Comparison of ENCODE assay signal across 9 cellular contexts in the genomic region with DNA sequence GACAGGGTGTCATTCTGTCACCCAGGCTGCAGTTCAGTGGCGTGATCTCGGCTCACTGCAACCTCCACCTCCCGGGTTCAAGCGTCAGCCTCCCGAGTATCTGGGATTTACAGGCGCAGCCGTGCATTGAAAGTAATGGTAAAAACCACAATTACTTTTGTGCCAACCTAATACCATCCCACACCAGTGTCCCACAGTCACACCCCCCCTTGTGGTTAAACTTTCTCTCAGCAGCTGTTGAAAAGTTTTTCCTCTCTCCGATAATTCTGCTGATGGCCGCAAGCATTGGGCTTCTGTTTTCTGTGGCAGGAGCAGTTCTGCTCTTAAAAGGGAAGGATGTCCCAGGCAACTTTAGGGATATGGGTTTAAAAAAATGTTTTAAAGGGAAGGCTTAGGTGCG. TPM values are rescaled to one million over a fixed set of nuclear protein-coding genes. Genes with fewer than 3 reads are reported as not detected.
DNase-seq lines count a peak whose midpoint lies in the region; ATAC-seq, FAIRE-seq and TF ChIP-seq lines count a peak whose summit lies in the region.
"Had no signal": no experiment of that assay in that cellular context is flagged by ENCODE, and none has a peak within 500 bp of the region (broad histone marks: within the 10 kb centered on the region; RNA-seq: fewer than 3 reads in every experiment).

No MANE protein-coding gene starts in this region.

- H3K4me2 ChIP-seq in PC-3 (ENCODE audit: low read length) = 0 out of 2 replicates have a peak overlapping the region, but pooled peaks have one; percentile 19

- FAIRE-seq in pancreas (lab: Jason Lieb, UNC) = no peak
- FAIRE-seq: GM18507 had no signal

- POLR2A ChIA-PET in PC-3 (lab: Charles Lee; ENCODE audit: unreplicated experiment) = no interaction called here
- POLR2A ChIA-PET in activated CD4-positive, alpha-beta memory T cell treated with anti-CD3 and anti-CD28 coated beads, Interleukin-2, amount 10 ng/mL, durations not matched to agents 7 days and 5 days (lab: Charles Lee) = interaction anchor here (0.6 to 0.8 kb wide), 2 partner anchors 22 to 28 kb away, joined by 3 read pairs; no protein-coding TSS in a partner anchor
- POLR2A ChIA-PET in CD8-positive, alpha-beta memory T cell (lab: Charles Lee) = no interaction called here

- no peaks in the 10 kb centered on the region for H3K79me2 ChIP-seq in PC-3 (ENCODE audit: low read length)

- no peak overlapping the region for H2AFZ ChIP-seq in PC-3 (ENCODE audit: low read length)

- no peak overlapping the region for H3K4me3 Mint-ChIP-seq in activated CD4-positive, alpha-beta memory T cell treated with anti-CD3 and anti-CD28 coated beads, Interleukin-2, amount 10 ng/mL, durations not matched to agents 7 days and 5 days
- no peak overlapping the region for H3K4me3 Mint-ChIP-seq in CD8-positive, alpha-beta memory T cell

- DNase-seq in cardiac muscle cell (ENCODE audit: low read depth in 1 of 2, low spot score in 1 of 2) = peak; percentile 60 to 73
- no peak for DNase-seq in right atrium auricular region (ENCODE audit: low spot score)
- peak; percentile 67 for DNase-seq in PC-3
- peak; percentile 34 for DNase-seq in epidermal melanocyte (ENCODE audit: insufficient read length, low spot score)
- DNase-seq in pancreas = peak in 3 of 6 donors; percentile 21 to 40 (median 27)
- no peak for DNase-seq in NCI-H2029 treated with DMSO at 0.1 percent for 48 hours (lab: John Stamatoyannopoulos, UW)
- no peak for DNase-seq in activated CD4-positive, alpha-beta memory T cell treated with anti-CD3 and anti-CD28 coated beads, Interleukin-2, amount 10 ng/mL, durations not matched to agents 7 days and 5 days
- no peak for DNase-seq in CD8-positive, alpha-beta memory T cell

- ATAC-seq in PC-3 = peak; percentile 36
- ATAC-seq in pancreas = peak in 3 of 4 donors; percentile 53 to 58 (median 55)

- CTCF ChIA-PET in PC-3 (lab: Charles Lee) = interaction anchor here (0.7 to 0.8 kb wide), 2 partner anchors 13 to 28 kb away, joined by 4 to 13 read pairs; no protein-coding TSS in a partner anchor
- CTCF ChIA-PET in activated CD4-positive, alpha-beta memory T cell treated with anti-CD3 and anti-CD28 coated beads, Interleukin-2, amount 10 ng/mL, durations not matched to agents 7 days and 5 days (lab: Charles Lee) = interaction anchor here (1.0 to 10.6 kb wide), 5 partner anchors 10 to 198 kb away, joined by 3 to 170 read pairs (median 3); partner anchors contain the start of gene LIMK1
- CTCF ChIA-PET in CD8-positive, alpha-beta memory T cell (lab: Charles Lee) = interaction anchor here (0.8 to 3.2 kb wide), 3 partner anchors 10 to 198 kb away, joined by 3 to 18 read pairs (median 5); no protein-coding TSS in a partner anchor

- no peaks in the 10 kb centered on the region for H3K4me1 ChIP-seq in cardiac muscle cell (ENCODE audit: low read depth)
- peaks cover 0 to 8% of the 10 kb centered on the region in 2 donors for H3K4me1 ChIP-seq in right atrium auricular region
- H3K4me1 ChIP-seq in PC-3 (ENCODE audit: insufficient read depth, low read length) = peaks cover 4% of the 10 kb centered on the region
- no peaks in the 10 kb centered on the region for H3K4me1 ChIP-seq in pancreas
- H3K4me1 ChIP-seq in CD8-positive, alpha-beta memory T cell (ENCODE audit: insufficient read depth, low read length) = peaks cover 7% of the 10 kb centered on the region

- H3K4me3 ChIP-seq in cardiac muscle cell (no peak overlapping the region), right atrium auricular region (no peak overlapping the region), PC-3 (ENCODE audit: low read length) (no peak overlapping the region), pancreas (no peak overlapping the region)
- no peak overlapping the region for H3K4me3 ChIP-seq in CD8-positive, alpha-beta memory T cell (ENCODE audit: low read length)

- H3K9me2 ChIP-seq in PC-3 (replicated peaks; ENCODE audit: low read length) = no peaks in the 10 kb centered on the region

- H3K9ac ChIP-seq in PC-3 (ENCODE audit: low read length) = no peak overlapping the region

- H3F3A ChIP-seq in PC-3 (ENCODE audit: low read length, unreplicated experiment) = no peaks in the 10 kb centered on the region

- TF ChIP-seq CTCF in cardiac muscle cell (IDR thresholded peaks at IDR 0.05; ENCODE audit: low read depth, low read length) (peak; percentile 61), right atrium auricular region (IDR thresholded peaks at IDR 0.05) (peak in 1 of 2 donors; percentile 48), PC-3 (conservative IDR thresholded peaks at IDR 0.05; ENCODE audit: low read depth, low read length) (peak; percentile 73), pancreas (IDR thresholded peaks at IDR 0.05) (peak in 2 of 4 donors; percentile 13 to 38)

- H3K36me3 ChIP-seq in cardiac muscle cell (no peaks in the 10 kb centered on the region), right atrium auricular region (no peaks in the 10 kb centered on the region), PC-3 (ENCODE audit: low read depth, low read length) (no peaks in the 10 kb centered on the region), pancreas (no peaks in the 10 kb centered on the region)
- H3K36me3 ChIP-seq in CD8-positive, alpha-beta memory T cell (ENCODE audit: insufficient read depth, low read length) = no peaks in the 10 kb centered on the region

- no peaks in the 10 kb centered on the region for H3K9me3 ChIP-seq in cardiac muscle cell (ENCODE audit: low read depth)
- H3K9me3 ChIP-seq in right atrium auricular region = no peaks in the 10 kb centered on the region
- no peaks in the 10 kb centered on the region for H3K9me3 ChIP-seq in PC-3 (ENCODE audit: low read length)
- H3K9me3 ChIP-seq in pancreas = no peaks in the 10 kb centered on the region
- no peaks in the 10 kb centered on the region for H3K9me3 ChIP-seq in CD8-positive, alpha-beta memory T cell (ENCODE audit: low read length)

- H3K27ac Mint-ChIP-seq in activated CD4-positive, alpha-beta memory T cell treated with anti-CD3 and anti-CD28 coated beads, Interleukin-2, amount 10 ng/mL, durations not matched to agents 7 days and 5 days = no peak overlapping the region
- no peak overlapping the region for H3K27ac Mint-ChIP-seq in CD8-positive, alpha-beta memory T cell

- peaks cover 2% of the 10 kb centered on the region for H3K36me3 Mint-ChIP-seq in activated CD4-positive, alpha-beta memory T cell treated with anti-CD3 and anti-CD28 coated beads, Interleukin-2, amount 10 ng/mL, durations not matched to agents 7 days and 5 days (ENCODE audit: low read depth)
- H3K36me3 Mint-ChIP-seq in CD8-positive, alpha-beta memory T cell = peaks cover 0 to 5% (median 0%) of the 10 kb centered on the region in 3 donors

- intact Hi-C loops in PC-3 (cut with micrococcal nuclease) = loop anchor here (1.0 to 10.0 kb wide), 4 partner anchors 112 to 336 kb away; no protein-coding TSS in a partner anchor
- intact Hi-C loops in pancreas (cut with DNase I) = loop anchor here in 1 of 3 donors (10.0 kb wide), 1 partner anchor 338 kb away; the partner anchor contains the start of gene TMEM270

- 24 to 31% methylated on average over 10 of the region's 10 CpGs for WGBS in pancreas, 2 donors

- H3K9me3 Mint-ChIP-seq in activated CD4-positive, alpha-beta memory T cell treated with anti-CD3 and anti-CD28 coated beads, Interleukin-2, amount 10 ng/mL, durations not matched to agents 7 days and 5 days = no peaks in the 10 kb centered on the region
- peaks cover 0 to 2% (median 0%) of the 10 kb centered on the region in 5 donors for H3K9me3 Mint-ChIP-seq in CD8-positive, alpha-beta memory T cell

- no TSS peak for BruUV-seq in PC-3 (replicated peaks; lab: Mats Ljungman, UMichigan)

- no peaks in the 10 kb centered on the region for H3K27me3 ChIP-seq in cardiac muscle cell
- H3K27me3 ChIP-seq in right atrium auricular region = no peaks in the 10 kb centered on the region
- H3K27me3 ChIP-seq in PC-3 (ENCODE audit: low read length) = no peaks in the 10 kb centered on the region
- no peaks in the 10 kb centered on the region for H3K27me3 ChIP-seq in pancreas
- no peaks in the 10 kb centered on the region for H3K27me3 ChIP-seq in CD8-positive, alpha-beta memory T cell (ENCODE audit: insufficient read depth, low read length, poor library complexity, severe bottlenecking)

- H3K4me1 Mint-ChIP-seq in activated CD4-positive, alpha-beta memory T cell treated with anti-CD3 and anti-CD28 coated beads, Interleukin-2, amount 10 ng/mL, durations not matched to agents 7 days and 5 days = peaks cover 20% of the 10 kb centered on the region
- peaks cover 6 to 11% (median 7%) of the 10 kb centered on the region in 3 donors for H3K4me1 Mint-ChIP-seq in CD8-positive, alpha-beta memory T cell

- H3K27ac ChIP-seq in cardiac muscle cell = no peak overlapping the region
- H3K27ac ChIP-seq in right atrium auricular region = no peak overlapping the region
- no peak overlapping the region for H3K27ac ChIP-seq in PC-3 (ENCODE audit: low read length)
- no peak overlapping the region for H3K27ac ChIP-seq in pancreas
- H3K27ac ChIP-seq in CD8-positive, alpha-beta memory T cell (ENCODE audit: low read depth, low read length) = no peak overlapping the region

- no peaks in the 10 kb centered on the region for H4K20me1 ChIP-seq in PC-3 (ENCODE audit: low read length)

- H3K27me3 Mint-ChIP-seq in activated CD4-positive, alpha-beta memory T cell treated with anti-CD3 and anti-CD28 coated beads, Interleukin-2, amount 10 ng/mL, durations not matched to agents 7 days and 5 days = no peaks in the 10 kb centered on the region
- H3K27me3 Mint-ChIP-seq in CD8-positive, alpha-beta memory T cell = peaks cover 4 to 7% of the 10 kb centered on the region in 2 donors

RNA-seq across cellular contexts. Expression of gene LAT2, which starts 6.6 kb away (rescaled TPM):
- total RNA-seq in cardiac muscle cell = 0.63 and 1.1 TPM in 2 replicates
- 0.86 and 0.94 TPM in 2 replicates for polyA plus RNA-seq in cardiac muscle cell
- 1 to 10 TPM; 1.4 to 6.1 TPM for total RNA-seq in right atrium auricular region
- 7.7 and 8.3 TPM in 2 replicates for total RNA-seq in PC-3 (2014; rRNA removed)
- total RNA-seq in pancreas = 10 to 100 TPM in 1 of 6 donors, 1 to 10 TPM in 4, under 1 TPM in 1; 0.65 to 14.3 (median 2.7) TPM
- 10 to 100 TPM in 1 of 2 donors, 1 to 10 TPM in 1; 4.6 to 17.5 TPM for polyA plus RNA-seq in pancreas
- total RNA-seq in activated CD4-positive, alpha-beta memory T cell treated with anti-CD3 and anti-CD28 coated beads, Interleukin-2, amount 10 ng/mL, durations not matched to agents 7 days and 5 days = 10 to 100 TPM; 31.1 to 32.5 TPM
- 1 to 10 TPM; 1.9 to 2.8 TPM for total RNA-seq in CD8-positive, alpha-beta memory T cell
- 6.5 TPM for polyA plus RNA-seq in CD8-positive, alpha-beta memory T cell

RNA-seq across cellular contexts. Expression of gene EIF4H, which starts 29.0 kb away (rescaled TPM):
- total RNA-seq in cardiac muscle cell (314 and 330 TPM in 2 replicates), right atrium auricular region (100 to 1,000 TPM; 175 to 203 TPM), PC-3 (2014; rRNA removed) (339 and 357 TPM in 2 replicates), pancreas (100 to 1,000 TPM; 128 to 195 (median 135) TPM)
- polyA plus RNA-seq in cardiac muscle cell (323 and 395 TPM in 2 replicates), pancreas (100 to 1,000 TPM in 1 of 2 donors, 10 to 100 TPM in 1; 73.0 to 107 TPM)
- total RNA-seq in activated CD4-positive, alpha-beta memory T cell treated with anti-CD3 and anti-CD28 coated beads, Interleukin-2, amount 10 ng/mL, durations not matched to agents 7 days and 5 days = 100 to 1,000 TPM; 295 to 320 TPM
- total RNA-seq in CD8-positive, alpha-beta memory T cell = 100 to 1,000 TPM; 346 to 349 TPM
- 207 TPM for polyA plus RNA-seq in CD8-positive, alpha-beta memory T cell

RNA-seq across cellular contexts. Expression of gene RFC2, which starts 51.0 kb away (rescaled TPM):
- total RNA-seq in cardiac muscle cell (14.6 and 26.8 TPM in 2 replicates), right atrium auricular region (1 to 10 TPM; 6.0 to 8.5 TPM), PC-3 (2014; rRNA removed) (57.4 and 60.4 TPM in 2 replicates), pancreas (10 to 100 TPM in 1 of 6 donors, 1 to 10 TPM in 5; 8.8 to 10.4 (median 9.3) TPM)
- polyA plus RNA-seq in cardiac muscle cell (49.2 and 69.2 TPM in 2 replicates), pancreas (10 to 100 TPM in 1 of 2 donors, 1 to 10 TPM in 1; 8.1 to 11.4 TPM)
- 10 to 100 TPM; 52.5 to 55.9 TPM for total RNA-seq in activated CD4-positive, alpha-beta memory T cell treated with anti-CD3 and anti-CD28 coated beads, Interleukin-2, amount 10 ng/mL, durations not matched to agents 7 days and 5 days
- 10 to 100 TPM; 88.9 to 99.4 TPM for total RNA-seq in CD8-positive, alpha-beta memory T cell
- 24.8 TPM for polyA plus RNA-seq in CD8-positive, alpha-beta memory T cell

Comparison
In these comparisons a context has a peak if more than half of its experiments do, and no peak if none do; other contexts are left out.
1. DNase-seq: peak in cardiac muscle cell (2 of 2), PC-3 (single experiment) and epidermal melanocyte (single experiment); none in right atrium auricular region (single experiment), NCI-H2029 treated with DMSO at 0.1 percent for 48 hours (single experiment), activated CD4-positive, alpha-beta memory T cell treated with anti-CD3 and anti-CD28 coated beads, Interleukin-2, amount 10 ng/mL, durations not matched to agents 7 days and 5 days (single experiment) and CD8-positive, alpha-beta memory T cell (0 of 5).